In genomic region chr9:106921989-106922388, GRCh38 we compare ENCODE assay signal across 11 cellular contexts. TPM values are rescaled to one million over a fixed set of nuclear protein-coding genes. Genes with fewer than 3 reads are reported as not detected.
DNase-seq lines count a peak whose midpoint lies in the region; ATAC-seq and TF ChIP-seq lines count a peak whose summit lies in the region.
"Had no signal": no experiment of that assay in that cellular context is flagged by ENCODE, and none has a peak within 500 bp of the region (broad histone marks: within the 10 kb centered on the region; RNA-seq: fewer than 3 reads in every experiment).

No MANE protein-coding gene starts in this region.

- H3K27ac Mint-ChIP-seq in mesothelial cell of epicardium (peak overlapping the region; percentile 99), type B pancreatic cell (peak overlapping the region; percentile 98)
- no peak overlapping the region for H3K27ac Mint-ChIP-seq in activated CD8-positive, alpha-beta memory T cell treated with anti-CD3 and anti-CD28 coated beads, Interleukin-2, amount 10 ng/mL, durations not matched to agents 7 days and 5 days
- H3K27ac Mint-ChIP-seq: activated T-helper 17 cell treated with anti-CD3 and anti-CD28 coated beads, Interleukin-2, amount 50 U/mL, for 72 hours had no signal

- H3K4me3 Mint-ChIP-seq in mesothelial cell of epicardium: peak overlapping the region; percentile 53
- peak overlapping the region; percentile 85 for H3K4me3 Mint-ChIP-seq in type B pancreatic cell
- no peak overlapping the region for H3K4me3 Mint-ChIP-seq in activated CD8-positive, alpha-beta memory T cell treated with anti-CD3 and anti-CD28 coated beads, Interleukin-2, amount 10 ng/mL, durations not matched to agents 7 days and 5 days
- H3K4me3 Mint-ChIP-seq: activated T-helper 17 cell treated with anti-CD3 and anti-CD28 coated beads, Interleukin-2, amount 50 U/mL, for 72 hours had no signal

- H3K4me3 ChIP-seq in cardiac muscle cell: no peak overlapping the region

- CTCF ChIA-PET in activated CD8-positive, alpha-beta memory T cell treated with anti-CD3 and anti-CD28 coated beads, Interleukin-2, amount 10 ng/mL, durations not matched to agents 7 days and 5 days (lab: Charles Lee): no interaction called here

- H3K9me3 ChIP-seq in cardiac muscle cell (ENCODE audit: low read depth): no peaks in the 10 kb centered on the region

- H3K27ac ChIP-seq in cardiac muscle cell: peak overlapping the region; percentile 99
- peak overlapping the region; percentile 95 for H3K27ac ChIP-seq in cingulate gyrus (ENCODE audit: low read depth, low read length)

- ATAC-seq in left ventricle myocardium superior: no peak
- ATAC-seq in activated CD8-positive, alpha-beta memory T cell treated with anti-CD3 and anti-CD28 coated beads, Interleukin-2, amount 10 ng/mL, durations not matched to agents 7 days and 5 days: no peak
- ATAC-seq in GM21737 (IDR thresholded peaks at IDR 0.05; ENCODE audit: unreplicated experiment): no peak

- DNase-seq in cardiac muscle cell (ENCODE audit: low read depth in 1 of 2, low spot score in 1 of 2) (peak in 1 of 2 donors; percentile 29), left ventricle myocardium superior (no peak), mesothelial cell of epicardium (ENCODE audit: low spot score in 2 of 2, unreplicated experiment in 2 of 2) (no peak), type B pancreatic cell (ENCODE audit: extremely low spot score, unreplicated experiment) (no peak), NCI-H1694 (lab: John Stamatoyannopoulos, UW) (no peak)
- DNase-seq in activated CD8-positive, alpha-beta memory T cell treated with anti-CD3 and anti-CD28 coated beads, Interleukin-2, amount 10 ng/mL, durations not matched to agents 7 days and 5 days: no peak
- DNase-seq: H7, NCI-H446 treated with DMSO at 0.1 percent for 48 hours had no signal

- H3K4me1 ChIP-seq in cardiac muscle cell (ENCODE audit: low read depth): peaks cover 44% of the 10 kb centered on the region

- intact Hi-C loops in left ventricle myocardium superior (cut with micrococcal nuclease): no loop called here

- H3K4me1 Mint-ChIP-seq in mesothelial cell of epicardium (peaks cover 51% of the 10 kb centered on the region), type B pancreatic cell (ENCODE audit: unreplicated experiment) (peaks cover 27% of the 10 kb centered on the region)
- H3K4me1 Mint-ChIP-seq in activated CD8-positive, alpha-beta memory T cell treated with anti-CD3 and anti-CD28 coated beads, Interleukin-2, amount 10 ng/mL, durations not matched to agents 7 days and 5 days: no peaks in the 10 kb centered on the region
- H3K4me1 Mint-ChIP-seq: activated T-helper 17 cell treated with anti-CD3 and anti-CD28 coated beads, Interleukin-2, amount 50 U/mL, for 72 hours had no signal

- H3K27me3 Mint-ChIP-seq in mesothelial cell of epicardium (ENCODE audit: low read depth) (no peaks in the 10 kb centered on the region), type B pancreatic cell (no peaks in the 10 kb centered on the region)
- no peaks in the 10 kb centered on the region for H3K27me3 Mint-ChIP-seq in activated CD8-positive, alpha-beta memory T cell treated with anti-CD3 and anti-CD28 coated beads, Interleukin-2, amount 10 ng/mL, durations not matched to agents 7 days and 5 days

- H3K27me3 ChIP-seq in cardiac muscle cell: no peaks in the 10 kb centered on the region

- no peak for TF ChIP-seq CTCF in cardiac muscle cell (IDR thresholded peaks at IDR 0.05; ENCODE audit: low read depth, low read length)
- no peak for TF ChIP-seq CTCF in mesothelial cell of epicardium (IDR thresholded peaks at IDR 0.05; ENCODE audit: unreplicated experiment)
- TF ChIP-seq CTCF in type B pancreatic cell (conservative IDR thresholded peaks at IDR 0.05): no peak

- H3K36me3 Mint-ChIP-seq in mesothelial cell of epicardium: peaks cover 44% of the 10 kb centered on the region
- H3K36me3 Mint-ChIP-seq in type B pancreatic cell: peaks cover 81% of the 10 kb centered on the region
- no peaks in the 10 kb centered on the region for H3K36me3 Mint-ChIP-seq in activated CD8-positive, alpha-beta memory T cell treated with anti-CD3 and anti-CD28 coated beads, Interleukin-2, amount 10 ng/mL, durations not matched to agents 7 days and 5 days

- H3K9me3 Mint-ChIP-seq in mesothelial cell of epicardium: peaks cover 15% of the 10 kb centered on the region
- peaks cover 14% of the 10 kb centered on the region for H3K9me3 Mint-ChIP-seq in type B pancreatic cell
- peaks cover 17% of the 10 kb centered on the region for H3K9me3 Mint-ChIP-seq in activated CD8-positive, alpha-beta memory T cell treated with anti-CD3 and anti-CD28 coated beads, Interleukin-2, amount 10 ng/mL, durations not matched to agents 7 days and 5 days (ENCODE audit: low read depth)

- peaks cover 30% of the 10 kb centered on the region for H3K36me3 ChIP-seq in cardiac muscle cell

RNA-seq across cellular contexts. Expression of gene ZNF462, which starts 59.0 kb away (rescaled TPM):
- total RNA-seq in cardiac muscle cell (28.9 and 36.8 TPM in 2 replicates), left ventricle myocardium superior (23.0 TPM), mesothelial cell of epicardium (139 to 154 TPM (median 140 TPM) in 3 replicates), type B pancreatic cell (ENCODE audit: low replicate concordance) (124 and 129 TPM in 2 replicates)
- 11.4 and 12.7 TPM in 2 replicates for polyA plus RNA-seq in cardiac muscle cell
- total RNA-seq in activated CD8-positive, alpha-beta memory T cell treated with anti-CD3 and anti-CD28 coated beads, Interleukin-2, amount 10 ng/mL, durations not matched to agents 7 days and 5 days: under 1 TPM; 0.18 to 0.26 TPM

Comparison
In these comparisons a context has a peak if more than half of its experiments do, and no peak if none do; other contexts are left out.
1. RNA of gene ZNF462, which starts 59.0 kb away (total RNA-seq): 139 to 154 TPM in mesothelial cell of epicardium, 124 to 129 TPM in type B pancreatic cell, 28.9 to 36.8 TPM in cardiac muscle cell and 23.0 TPM in left ventricle myocardium superior (single experiment); 0.18 to 0.26 TPM in activated CD8-positive, alpha-beta memory T cell treated with anti-CD3 and anti-CD28 coated beads, Interleukin-2, amount 10 ng/mL, durations not matched to agents 7 days and 5 days; every median in the first group is over 10 times any median in the second.